18 cellular contexts compared by ENCODE assay signal in the genomic region with DNA sequence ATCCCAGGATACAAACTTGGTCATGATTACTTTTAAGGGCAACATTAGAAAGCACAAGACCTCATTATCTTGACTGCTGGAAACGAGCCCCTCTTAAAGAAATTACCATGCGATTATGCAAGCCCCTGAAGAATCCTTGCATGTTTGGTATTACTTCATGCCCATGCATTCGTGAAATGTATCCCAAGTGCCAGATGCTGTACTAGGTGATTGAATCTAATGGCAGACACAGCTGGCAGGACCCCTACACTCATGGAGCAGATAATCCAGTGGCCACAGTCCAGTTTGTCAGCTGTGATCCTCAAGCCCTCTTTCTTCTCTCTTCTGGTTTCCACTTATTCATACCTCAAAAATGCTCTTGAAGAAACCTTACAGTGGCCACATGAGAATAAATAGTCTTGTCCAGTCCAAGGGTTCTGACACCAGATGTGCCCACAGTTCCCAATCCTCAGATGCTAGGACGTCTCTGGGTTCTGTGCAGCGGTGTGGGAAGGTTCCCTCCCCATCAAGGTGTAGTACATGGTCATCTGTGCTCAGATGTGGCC.
A peak's percentile ranks its signal among the peaks of the same experiment; 100 is the strongest.
DNase-seq lines count a peak whose midpoint lies in the region; ATAC-seq and TF ChIP-seq lines count a peak whose summit lies in the region.
"Had no signal": no experiment of that assay in that cellular context is flagged by ENCODE, and none has a peak within 500 bp of the region (broad histone marks: within the 10 kb centered on the region; RNA-seq: fewer than 3 reads in every experiment).

No MANE protein-coding gene starts in this region.

- H3K4me3 ChIP-seq in colonic mucosa (no peak overlapping the region), body of pancreas (no peak overlapping the region)
- H3K4me3 ChIP-seq: HAP-1 had no signal

- DNase-seq in DMS 273 (lab: John Stamatoyannopoulos, UW; ENCODE audit: unreplicated experiment) (peak; percentile 1), DMS 273 treated with DMSO at 0.1 percent for 48 hours (lab: John Stamatoyannopoulos, UW) (no peak), colonic mucosa (peak; percentile 14), osteocyte (ENCODE audit: extremely low spot score, unreplicated experiment) (peak; percentile 30), body of pancreas (no peak), SK-N-DZ (ENCODE audit: low spot score) (no peak), SKM-1 (lab: John Stamatoyannopoulos, UW; ENCODE audit: unreplicated experiment) (no peak)
- no peak for DNase-seq in activated naive CD4-positive, alpha-beta T cell treated with anti-CD3 and anti-CD28 coated beads, Interleukin-2, amount 50 U/mL, for 72 hours (ENCODE audit: low spot score in 2 of 2)
- DNase-seq: C1 segment of cervical spinal cord; Calu3; CD4-positive, alpha-beta T cell; DMS153; DMS79 treated with DMSO at 0.1 percent for 48 hours; EL had no signal

- TF ChIP-seq CTCF in colonic mucosa (IDR thresholded peaks at IDR 0.05) (no peak), osteocyte (IDR thresholded peaks at IDR 0.05) (no peak), body of pancreas (IDR thresholded peaks at IDR 0.05) (no peak)

- ATAC-seq in body of pancreas = no peak
- no peak for ATAC-seq in activated naive CD4-positive, alpha-beta T cell treated with anti-CD3 and anti-CD28 coated beads, Interleukin-2, amount 50 U/mL, for 72 hours
- ATAC-seq: HepG2 had no signal

- H3K9ac ChIP-seq in colonic mucosa (ENCODE audit: low read depth in 2 of 2, low read length in 2 of 2) = no peak overlapping the region

- H3K36me3 Mint-ChIP-seq in osteocyte (ENCODE audit: unreplicated experiment) = no peaks in the 10 kb centered on the region
- H3K36me3 Mint-ChIP-seq in activated naive CD4-positive, alpha-beta T cell treated with anti-CD3 and anti-CD28 coated beads, Interleukin-2, amount 50 U/mL, for 72 hours = no peaks in the 10 kb centered on the region

- peaks cover 2% of the 10 kb centered on the region for H3K4me1 Mint-ChIP-seq in osteocyte (ENCODE audit: unreplicated experiment)
- H3K4me1 Mint-ChIP-seq: B cell had no signal

- H3K27ac ChIP-seq in colonic mucosa (no peak overlapping the region), body of pancreas (no peak overlapping the region)
- H3K27ac ChIP-seq: 22Rv1 had no signal

- no peak overlapping the region for H3K4me3 Mint-ChIP-seq in osteocyte (ENCODE audit: unreplicated experiment)
- H3K4me3 Mint-ChIP-seq: B cell; CD4-positive, alpha-beta T cell had no signal

- intact Hi-C loops in colonic mucosa (cut with DNase I) = no loop called here
- intact Hi-C loops in body of pancreas (cut with DNase I) = no loop called here

- WGBS in body of pancreas, 2 donors = 74 to 76% methylated on average over 5 of the region's 5 CpGs

- H3K9me3 Mint-ChIP-seq in osteocyte (ENCODE audit: unreplicated experiment) = no peaks in the 10 kb centered on the region
- no peaks in the 10 kb centered on the region for H3K9me3 Mint-ChIP-seq in activated naive CD4-positive, alpha-beta T cell treated with anti-CD3 and anti-CD28 coated beads, Interleukin-2, amount 50 U/mL, for 72 hours
- H3K9me3 Mint-ChIP-seq: CD4-positive, alpha-beta T cell had no signal

- H3K9me3 ChIP-seq in colonic mucosa (no peaks in the 10 kb centered on the region), body of pancreas (no peaks in the 10 kb centered on the region)
- H3K9me3 ChIP-seq: HAP-1 had no signal

- H3K4me1 ChIP-seq in colonic mucosa = no peaks in the 10 kb centered on the region
- H3K4me1 ChIP-seq in body of pancreas = peaks cover 26% of the 10 kb centered on the region
- H3K4me1 ChIP-seq: HAP-1 had no signal

- peaks cover 48% of the 10 kb centered on the region for H3K27me3 Mint-ChIP-seq in osteocyte (ENCODE audit: unreplicated experiment)

- no peak overlapping the region for H3K27ac Mint-ChIP-seq in osteocyte (ENCODE audit: unreplicated experiment)
- no peak overlapping the region for H3K27ac Mint-ChIP-seq in activated naive CD4-positive, alpha-beta T cell treated with anti-CD3 and anti-CD28 coated beads, Interleukin-2, amount 50 U/mL, for 72 hours
- H3K27ac Mint-ChIP-seq: B cell; CD4-positive, alpha-beta T cell had no signal

- H3K27me3 ChIP-seq in colonic mucosa (no peaks in the 10 kb centered on the region), body of pancreas (no peaks in the 10 kb centered on the region)

- no peak for TF ChIP-seq POLR2A in body of pancreas (IDR thresholded peaks at IDR 0.05)

- H3K36me3 ChIP-seq in colonic mucosa = no peaks in the 10 kb centered on the region
- H3K36me3 ChIP-seq in body of pancreas (replicated peaks in 1 of 2; ENCODE audit: insufficient read depth in 1 of 2, low read depth in 2 of 2) = no peaks in the 10 kb centered on the region
- H3K36me3 ChIP-seq: HAP-1 had no signal

Comparison
In these comparisons a context has a peak if more than half of its experiments do, and no peak if none do; other contexts are left out.
1. DNase-seq: peak in DMS 273 (single experiment), colonic mucosa (single experiment) and osteocyte (single experiment); none in DMS 273 treated with DMSO at 0.1 percent for 48 hours (single experiment), body of pancreas (0 of 4), SK-N-DZ (single experiment), SKM-1 (single experiment) and activated naive CD4-positive, alpha-beta T cell treated with anti-CD3 and anti-CD28 coated beads, Interleukin-2, amount 50 U/mL, for 72 hours (0 of 2).